In genomic region chr10:83253272-83253671, GRCh38 we compare ENCODE assay signal across 32 cellular contexts.
"Had no signal": no experiment of that assay in that cellular context is flagged by ENCODE, and none has a peak within 500 bp of the region (broad histone marks: within the 10 kb centered on the region; RNA-seq: fewer than 3 reads in every experiment).

No MANE protein-coding gene starts in this region.

- H3K27ac ChIP-seq: ascending aorta, cardiac muscle cell, VCaP had no signal

- ATAC-seq: activated CD8-positive, alpha-beta T cell treated with anti-CD3 and anti-CD28 coated beads for 36 hours; activated naive CD4-positive, alpha-beta T cell treated with anti-CD3 and anti-CD28 coated beads, Interleukin-2, amount 50 U/mL, for 72 hours; activated T-cell treated with anti-CD3 and anti-CD28 coated beads, Interleukin-2, amount 50 U/mL, for 4 hours; activated T-cell treated with anti-CD3 and anti-CD28 coated beads, Interleukin-2, amount 50 U/mL, for 72 hours; activated T-helper 17 cell treated with anti-CD3 and anti-CD28 coated beads, Interleukin-2, amount 50 U/mL, for 72 hours had no signal

- FAIRE-seq: bronchial epithelial cell, TTC549 had no signal

- H3K4me3 ChIP-seq: ascending aorta, cardiac muscle cell had no signal

- H3K36me3 ChIP-seq: ascending aorta, cardiac muscle cell had no signal

- H3K27me3 ChIP-seq: ascending aorta, cardiac muscle cell had no signal

- DNase-seq: activated B cell treated with CpG ODN at 0.5 μM for 24 hours; activated CD4-positive, alpha-beta memory T cell treated with anti-CD3 and anti-CD28 coated beads for 36 hours; activated CD4-positive, alpha-beta T cell treated with anti-CD3 and anti-CD28 coated beads for 4 hours; activated CD4-positive, alpha-beta T cell treated with anti-CD3 and anti-CD28 coated beads, Interleukin-2, amount 10 ng/mL, durations not matched to agents 24 days and 14 days; activated CD4-positive, alpha-beta T cell treated with anti-CD3 and anti-CD28 coated beads, Interleukin-2, amount 50 U/mL, for 1 hour; activated CD4-positive, alpha-beta T cell treated with anti-CD3 and anti-CD28 coated beads, Interleukin-2, amount 50 U/mL, for 4 hours; activated CD4-positive, CD25-positive, alpha-beta regulatory T cell treated with anti-CD3 and anti-CD28 coated beads, Interleukin-2, amount 50 U/mL, for 72 hours; activated CD8-positive, alpha-beta memory T cell treated with anti-CD3 and anti-CD28 coated beads, Interleukin-2, amount 50 U/mL, for 4 hours; activated CD8-positive, alpha-beta T cell treated with anti-CD3 and anti-CD28 coated beads for 36 hours; activated effector memory CD4-positive, alpha-beta T cell treated with anti-CD3 and anti-CD28 coated beads, Interleukin-2, amount 50 U/mL, for 16 hours; activated gamma-delta T cell treated with Interleukin-2 at 50 U/mL for 16 hours; activated naive CD4-positive, alpha-beta T cell; activated naive CD4-positive, alpha-beta T cell treated with anti-CD3 and anti-CD28 coated beads for 36 hours; activated naive CD4-positive, alpha-beta T cell treated with anti-CD3 and anti-CD28 coated beads, Interleukin-2, amount 50 U/mL, for 16 hours; activated naive CD8-positive, alpha-beta T cell treated with anti-CD3 and anti-CD28 coated beads for 36 hours; activated T-cell treated with anti-CD3 and anti-CD28 coated beads for 4 hours; activated T-cell treated with anti-CD3 and anti-CD28 coated beads, Interleukin-2, amount 50 U/mL, for 1 hour; activated T-cell treated with anti-CD3 and anti-CD28 coated beads, Interleukin-2, amount 50 U/mL, for 4 hours; activated T-cell treated with anti-CD3 and anti-CD28 coated beads, Interleukin-2, amount 50 U/mL, for 72 hours; amygdala; anterior cingulate cortex; caudate nucleus; cerebellar nuclear complex; T-helper 2 cell; T-helper 9 cell had no signal

- H3K4me1 ChIP-seq: ascending aorta had no signal
